Comparison of ENCODE assay signal across 3 cellular contexts in genomic region chr1:16516694-16517388, GRCh38. TPM values are rescaled to one million over a fixed set of nuclear protein-coding genes. Genes with fewer than 3 reads are reported as not detected.
"Had no signal": no experiment of that assay in that cellular context is flagged by ENCODE, and none has a peak within 500 bp of the region (broad histone marks: within the 10 kb centered on the region; RNA-seq: fewer than 3 reads in every experiment).

No MANE protein-coding gene starts in this region.

RNA-seq across cellular contexts. Expression of gene RNU1-1, which starts 2.8 kb away (rescaled TPM):
- total RNA-seq: HT1080 had no signal
- polyA plus RNA-seq: IgD-negative memory B cell, IMR-90 had no signal
